9 cellular contexts compared by ENCODE assay signal in the genomic region with DNA sequence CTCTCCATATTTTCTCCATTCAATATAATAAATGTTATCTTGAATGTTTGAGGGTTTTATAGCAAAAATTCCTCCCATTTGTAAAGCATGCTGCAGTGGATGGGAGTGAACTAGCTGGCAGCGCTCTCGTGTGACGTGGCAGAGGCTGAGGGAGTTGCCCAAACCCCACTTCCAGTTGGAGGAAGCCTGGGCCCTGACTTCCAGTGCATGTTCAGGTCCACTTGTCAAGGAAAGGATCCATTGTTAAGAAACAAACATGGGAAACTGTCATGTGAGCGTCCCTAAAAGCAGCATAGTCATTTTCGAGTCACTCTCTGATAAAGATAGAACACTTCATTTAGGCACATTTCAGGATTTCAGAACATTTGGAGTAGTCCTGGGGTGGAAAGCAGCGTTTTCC.
DNase-seq lines count a peak whose midpoint lies in the region; ATAC-seq and TF ChIP-seq lines count a peak whose summit lies in the region.
"Had no signal": no experiment of that assay in that cellular context is flagged by ENCODE, and none has a peak within 500 bp of the region (broad histone marks: within the 10 kb centered on the region; RNA-seq: fewer than 3 reads in every experiment).

No MANE protein-coding gene starts in this region.

- peak overlapping the region; percentile 14 for H3K4me3 Mint-ChIP-seq in activated T-helper 17 cell treated with anti-CD3 and anti-CD28 coated beads, Interleukin-2, amount 50 U/mL, for 72 hours
- H3K4me3 Mint-ChIP-seq: activated naive CD8-positive, alpha-beta T cell treated with anti-CD3 and anti-CD28 coated beads, Interleukin-2, amount 10 ng/mL, durations not matched to agents 7 days and 5 days had no signal

- no peaks in the 10 kb centered on the region for H3K36me3 Mint-ChIP-seq in activated T-helper 17 cell treated with anti-CD3 and anti-CD28 coated beads, Interleukin-2, amount 50 U/mL, for 72 hours (ENCODE audit: low read depth)
- H3K36me3 Mint-ChIP-seq: activated naive CD8-positive, alpha-beta T cell treated with anti-CD3 and anti-CD28 coated beads, Interleukin-2, amount 10 ng/mL, durations not matched to agents 7 days and 5 days had no signal

- no peak overlapping the region for H3K4me3 ChIP-seq in fibroblast of pulmonary artery (replicated peaks; ENCODE audit: low read depth, low read length)
- no peak overlapping the region for H3K4me3 ChIP-seq in prostate gland
- H3K4me3 ChIP-seq in BE2C (ENCODE audit: low read depth, low read length), result no peak overlapping the region

- H3K4me1 ChIP-seq in prostate gland (replicated peaks) (peaks cover 12% of the 10 kb centered on the region), BE2C (peaks cover 80% of the 10 kb centered on the region)

- no peaks in the 10 kb centered on the region for H3K27me3 ChIP-seq in prostate gland (replicated peaks; ENCODE audit: insufficient read depth)
- H3K27me3 ChIP-seq in BE2C, result no peaks in the 10 kb centered on the region

- WGBS in prostate gland, result 33% methylated on average over 6 of the region's 6 CpGs

- H3K27ac Mint-ChIP-seq in activated T-helper 17 cell treated with anti-CD3 and anti-CD28 coated beads, Interleukin-2, amount 50 U/mL, for 72 hours, result peak overlapping the region; percentile 29
- H3K27ac Mint-ChIP-seq: activated naive CD8-positive, alpha-beta T cell treated with anti-CD3 and anti-CD28 coated beads, Interleukin-2, amount 10 ng/mL, durations not matched to agents 7 days and 5 days had no signal

- DNase-seq in Daoy (ENCODE audit: low read depth) (peak; percentile 87), fibroblast of pulmonary artery (ENCODE audit: low read depth) (peak; percentile 62), prostate gland (ENCODE audit: low spot score) (no peak), SHP77 treated with DMSO at 0.1 percent for 48 hours (lab: John Stamatoyannopoulos, UW) (no peak), BE2C (no peak), HEK293T (ENCODE audit: extremely low spot score) (no peak)
- DNase-seq in central memory CD4-positive, alpha-beta T cell, result no peak

- TF ChIP-seq CTCF in fibroblast of pulmonary artery (IDR thresholded peaks at IDR 0.05; ENCODE audit: low read length, missing control alignments) (no peak), prostate gland (IDR thresholded peaks at IDR 0.05) (no peak), BE2C (IDR thresholded peaks at IDR 0.05; ENCODE audit: low read depth, low read length) (no peak)

- H3K36me3 ChIP-seq in prostate gland (no peaks in the 10 kb centered on the region), BE2C (no peaks in the 10 kb centered on the region)

- H3K27me3 Mint-ChIP-seq in activated T-helper 17 cell treated with anti-CD3 and anti-CD28 coated beads, Interleukin-2, amount 50 U/mL, for 72 hours, result no peaks in the 10 kb centered on the region
- H3K27me3 Mint-ChIP-seq: activated naive CD8-positive, alpha-beta T cell treated with anti-CD3 and anti-CD28 coated beads, Interleukin-2, amount 10 ng/mL, durations not matched to agents 7 days and 5 days had no signal

- no peak for ATAC-seq in activated T-helper 17 cell treated with anti-CD3 and anti-CD28 coated beads, Interleukin-2, amount 50 U/mL, for 72 hours (replicated peaks)

- H3K9me3 Mint-ChIP-seq in activated T-helper 17 cell treated with anti-CD3 and anti-CD28 coated beads, Interleukin-2, amount 50 U/mL, for 72 hours, result no peaks in the 10 kb centered on the region
- H3K9me3 Mint-ChIP-seq: activated naive CD8-positive, alpha-beta T cell treated with anti-CD3 and anti-CD28 coated beads, Interleukin-2, amount 10 ng/mL, durations not matched to agents 7 days and 5 days had no signal

- peak overlapping the region; percentile 1 to 36 for H3K27ac ChIP-seq in prostate gland

- intact Hi-C loops in prostate gland (cut with DNase I), result loop anchor here (5.0 to 10.0 kb wide), 2 partner anchors 208 to 1185 kb away; no protein-coding TSS in a partner anchor

- CTCF ChIA-PET in HEK293T (lab: Yijun Ruan, JAX), result interaction anchor here (0.6 to 3.5 kb wide), 15 partner anchors 17 to 462 kb away, joined by 3 to 39 read pairs (median 5); no protein-coding TSS in a partner anchor

- H3K4me1 Mint-ChIP-seq in activated T-helper 17 cell treated with anti-CD3 and anti-CD28 coated beads, Interleukin-2, amount 50 U/mL, for 72 hours, result peaks cover 15% of the 10 kb centered on the region

- POLR2A ChIA-PET in HEK293T (lab: Yijun Ruan, JAX), result interaction anchor here (1.3 to 2.5 kb wide), 3 partner anchors 37 to 206 kb away, joined by 4 to 7 read pairs (median 6); no protein-coding TSS in a partner anchor

- H3K9me3 ChIP-seq in prostate gland, result no peaks in the 10 kb centered on the region
- H3K9me3 ChIP-seq in BE2C, result no peaks in the 10 kb centered on the region

- TF ChIP-seq POLR2A in prostate gland (IDR thresholded peaks at IDR 0.05), result no peak

TF ChIP-seq in HEK293T, 16 proteins besides CTCF, POLR2A, EP300 and RAD21:
- TF ChIP-seq FOXM1 (IDR thresholded peaks at IDR 0.05; ENCODE audit: borderline replicate concordance) (no peak), ELF4 (IDR thresholded peaks at IDR 0.05) (no peak), TARDBP (IDR thresholded peaks at IDR 0.05) (no peak), SUZ12 (IDR thresholded peaks at IDR 0.05) (no peak), HDGF (IDR thresholded peaks at IDR 0.05; ENCODE audit: borderline replicate concordance) (no peak), FOXA1 (IDR thresholded peaks at IDR 0.05) (no peak), NFRKB (IDR thresholded peaks at IDR 0.05) (no peak), SP1 (IDR thresholded peaks at IDR 0.05) (no peak), CTBP1 (IDR thresholded peaks at IDR 0.05; ENCODE audit: borderline replicate concordance) (no peak), FOXK2 (IDR thresholded peaks at IDR 0.05) (no peak), BHLHE40 (IDR thresholded peaks at IDR 0.05; ENCODE audit: borderline replicate concordance) (no peak), L3MBTL2 (conservative IDR thresholded peaks at IDR 0.05) (no peak), ZNF384 (IDR thresholded peaks at IDR 0.05) (no peak), LEF1 (IDR thresholded peaks at IDR 0.05; ENCODE audit: borderline replicate concordance) (no peak)
- TF ChIP-seq, protein P1, sequence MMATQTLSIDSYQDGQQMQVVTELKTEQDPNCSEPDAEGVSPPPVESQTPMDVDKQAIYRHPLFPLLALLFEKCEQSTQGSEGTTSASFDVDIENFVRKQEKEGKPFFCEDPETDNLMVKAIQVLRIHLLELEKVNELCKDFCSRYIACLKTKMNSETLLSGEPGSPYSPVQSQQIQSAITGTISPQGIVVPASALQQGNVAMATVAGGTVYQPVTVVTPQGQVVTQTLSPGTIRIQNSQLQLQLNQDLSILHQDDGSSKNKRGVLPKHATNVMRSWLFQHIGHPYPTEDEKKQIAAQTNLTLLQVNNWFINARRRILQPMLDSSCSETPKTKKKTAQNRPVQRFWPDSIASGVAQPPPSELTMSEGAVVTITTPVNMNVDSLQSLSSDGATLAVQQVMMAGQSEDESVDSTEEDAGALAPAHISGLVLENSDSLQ (IDR thresholded peaks at IDR 0.05), result no peak

Comparison
In these comparisons a context has a peak if more than half of its experiments do, and no peak if none do; other contexts are left out.
1. DNase-seq: peak in Daoy (single experiment) and fibroblast of pulmonary artery (single experiment); none in prostate gland (single experiment), SHP77 treated with DMSO at 0.1 percent for 48 hours (single experiment), central memory CD4-positive, alpha-beta T cell (single experiment), BE2C (single experiment) and HEK293T (single experiment).